4 cellular contexts compared by ENCODE assay signal in genomic region chrX:306614-307178, GRCh38. TPM values are rescaled to one million over a fixed set of nuclear protein-coding genes. Genes with fewer than 3 reads are reported as not detected.
A peak's percentile ranks its signal among the peaks of the same experiment; 100 is the strongest.
DNase-seq lines count a peak whose midpoint lies in the region; ATAC-seq, FAIRE-seq and TF ChIP-seq lines count a peak whose summit lies in the region.
"Not testable (repeated sequence)": the region's sequence is repeated elsewhere in the genome, so short reads cannot be mapped to it uniquely, and the experiment has no call there.

No MANE protein-coding gene starts in this region.

- not testable (repeated sequence) for ATAC-seq in A549, K562

- not testable (repeated sequence) for H4K20me1 ChIP-seq in K562 (replicated peaks; ENCODE audit: control insufficient read depth, insufficient read depth, low read length); keratinocyte (ENCODE audit: control insufficient read depth, extremely low read depth, insufficient read depth, low read length)

- H3K4me3 ChIP-seq in A549; HEK293 (ENCODE audit: low read depth, low read length); K562; keratinocyte (ENCODE audit: control insufficient read depth in 2 of 3, extremely low read depth in 1 of 3, insufficient read depth in 2 of 3, low read depth in 1 of 3, low read length in 3 of 3): not testable (repeated sequence)

- H3K9me3 ChIP-seq in A549; HEK293 (ENCODE audit: control insufficient read depth, insufficient read depth, low read depth, low read length); K562 (replicated peaks; ENCODE audit: control insufficient read depth, insufficient read depth, low read depth, low read length); keratinocyte (ENCODE audit: control insufficient read depth, low read depth, low read length): not testable (repeated sequence)

- intact Hi-C loops in K562 (cut with micrococcal nuclease) = not testable (repeated sequence)

- TF ChIP-seq EP300 in A549 (IDR thresholded peaks at IDR 0.05); K562 (IDR thresholded peaks at IDR 0.05; ENCODE audit: low read length): not testable (repeated sequence)

- not testable (repeated sequence) for DNase-seq in A549 (ENCODE audit: low read depth in 1 of 2, low spot score in 1 of 2); K562 (ENCODE audit: extremely low read depth in 1 of 4, low spot score in 3 of 4); keratinocyte (ENCODE audit: low read depth, low spot score)

- TF ChIP-seq POLR2A in A549 (IDR thresholded peaks at IDR 0.05; ENCODE audit: low read length); K562 (conservative IDR thresholded peaks at IDR 0.05): not testable (repeated sequence)

- in situ Hi-C loops in K562 (cut with MboI) = not testable (repeated sequence)

- not testable (repeated sequence) for H3K27me3 ChIP-seq in K562 (ENCODE audit: control insufficient read depth in 2 of 2, insufficient read depth in 2 of 2, low read length in 2 of 2); keratinocyte (ENCODE audit: control insufficient read depth, extremely low read depth, insufficient read depth, low read length)

- not testable (repeated sequence) for FAIRE-seq in A549 (lab: Jason Lieb, UNC)
- FAIRE-seq in K562 (lab: Jason Lieb, UNC) (peak; percentile 79), keratinocyte (lab: Jason Lieb, UNC) (peak; percentile 34)

- CTCF ChIA-PET in A549 (lab: Yijun Ruan, JAX); HEK293 (lab: Yijun Ruan, JAX); K562 (lab: Yijun Ruan, JAX; ENCODE audit: low intra/inter-chr PET ratio): not testable (repeated sequence)

- 95% methylated on average over 2 of the region's 2 CpGs for WGBS in A549 (ENCODE audit: missing lambda C conversion rate)
- 83% methylated on average over 2 of the region's 2 CpGs for WGBS in K562 (ENCODE audit: insufficient coverage, low coverage, missing lambda C conversion rate)

- not testable (repeated sequence) for TF ChIP-seq RAD21 in A549 (conservative IDR thresholded peaks at IDR 0.05 in 1 of 2, IDR thresholded peaks at IDR 0.05 in 1 of 2); K562 (CRISPR knock-in tag; conservative IDR thresholded peaks at IDR 0.05 in 1 of 2, IDR thresholded peaks at IDR 0.05 in 1 of 2)

- H3K4me1 ChIP-seq in A549; HEK293 (ENCODE audit: control insufficient read depth, insufficient read depth, low read length); K562 (replicated peaks in 1 of 2; ENCODE audit: control insufficient read depth in 2 of 2, insufficient read depth in 2 of 2, low read length in 2 of 2); keratinocyte (ENCODE audit: control insufficient read depth, extremely low read depth, insufficient read depth, low read length): not testable (repeated sequence)

- not testable (repeated sequence) for H2AFZ ChIP-seq in K562 (ENCODE audit: low read depth, low read length); keratinocyte (ENCODE audit: control insufficient read depth, low read length)

- H3K9ac ChIP-seq in K562 (ENCODE audit: insufficient read depth in 1 of 2, low read depth in 2 of 2, low read length in 2 of 2); keratinocyte (ENCODE audit: control insufficient read depth, extremely low read depth, insufficient read depth, low read length): not testable (repeated sequence)

- TF ChIP-seq CTCF in A549 (IDR thresholded peaks at IDR 0.05); HEK293 (tag by site-specific recombination; IDR thresholded peaks at IDR 0.05); K562 (IDR thresholded peaks at IDR 0.05 in 2 of 3, conservative IDR thresholded peaks at IDR 0.05 in 1 of 3; ENCODE audit: insufficient read depth in 2 of 3, low read depth in 1 of 3, low read length in 3 of 3); keratinocyte (optimal IDR thresholded peaks at IDR 0.05 in 1 of 3, IDR thresholded peaks at IDR 0.05 in 1 of 3, conservative IDR thresholded peaks at IDR 0.05 in 1 of 3; ENCODE audit: extremely low read depth in 1 of 3, insufficient read depth in 2 of 3, low read length in 3 of 3): not testable (repeated sequence)

- H3K36me3 ChIP-seq in HEK293 (ENCODE audit: control insufficient read depth in 2 of 2, insufficient read depth in 1 of 2, low read length in 2 of 2) (peaks cover 23 to 67% of the 10 kb centered on the region in 2 experiments), K562 (ENCODE audit: control insufficient read depth, insufficient read depth, low read length) (peaks cover 57% of the 10 kb centered on the region), keratinocyte (ENCODE audit: control insufficient read depth in 2 of 2, extremely low read depth in 1 of 2, insufficient read depth in 2 of 2, low read length in 2 of 2) (peaks cover 21 to 23% of the 10 kb centered on the region in 2 experiments)

- not testable (repeated sequence) for H3K79me2 ChIP-seq in K562 (ENCODE audit: control insufficient read depth, insufficient read depth, low read length); keratinocyte (ENCODE audit: control insufficient read depth, insufficient read depth, low read length)

- POLR2A ChIA-PET in A549 (lab: Yijun Ruan, JAX); HEK293 (lab: Yijun Ruan, JAX); K562 (lab: Yijun Ruan, JAX): not testable (repeated sequence)

- BruUV-seq in K562 (replicated peaks; lab: Mats Ljungman, UMichigan) = not testable (repeated sequence)

- H3K4me2 ChIP-seq in A549; K562 (ENCODE audit: insufficient read depth, low read length); keratinocyte (ENCODE audit: control insufficient read depth, extremely low read depth, insufficient read depth, low read depth, low read length): not testable (repeated sequence)

- H3K9me1 ChIP-seq in K562 (ENCODE audit: control insufficient read depth, insufficient read depth, low read length); keratinocyte (ENCODE audit: control insufficient read depth, extremely low read depth, insufficient read depth, low read length): not testable (repeated sequence)

- not testable (repeated sequence) for H3K27ac ChIP-seq in A549; HEK293 (ENCODE audit: extremely low read depth, low read depth, low read length); K562 (ENCODE audit: extremely low read depth, low read depth, low read length); keratinocyte (ENCODE audit: control insufficient read depth, insufficient read depth, low read length)

- dilution Hi-C loops in keratinocyte (cut with MboI; ENCODE audit: extremely low pct_ligation_motif_present, low sequenced_read_pairs) = not testable (repeated sequence)

RNA-seq across cellular contexts. Expression of gene GTPBP6, which starts 11.9 kb away (rescaled TPM):
- 22.9 and 26.0 TPM in 2 replicates for polyA plus RNA-seq in A549 (2011; rRNA removed)
- 64.3 and 74.2 TPM in 2 replicates for polyA plus RNA-seq in A549 (2012; cell fraction: cytosol; rRNA removed)
- 78.8 and 93.8 TPM in 2 replicates for polyA plus RNA-seq in A549 (2012; cell fraction: nucleus; rRNA removed)
- polyA plus RNA-seq in A549 (2017; fragmentation: RNase III; extraction: RNeasy Plus Mini Kit Qiagen cat#74134 plus additional on column Dnase treatment) = 36.1 to 41.2 TPM (median 39.4 TPM) in 3 replicates
- 10.2 and 14.8 TPM in 2 replicates for polyA minus RNA-seq in A549 (2011; rRNA and poly(A)+ RNA removed)
- 8.2 and 16.9 TPM in 2 replicates for total RNA-seq in K562 (2011; cell fraction: chromatin; rRNA removed; ENCODE audit: low replicate concordance)
- 12.7 and 13.9 TPM in 2 replicates for total RNA-seq in K562 (2011; cell fraction: nucleolus; rRNA removed)
- 7.4 and 11.1 TPM in 2 replicates for total RNA-seq in K562 (2011; cell fraction: nucleoplasm; rRNA removed)
- total RNA-seq in K562 (2014; rRNA removed) = 28.6 and 34.9 TPM in 2 replicates
- total RNA-seq in K562 (2014; rRNA removed; fragmentation: Illumina TruSeq; extraction: Trizol) = 1.8 and 2.7 TPM in 2 replicates
- total RNA-seq in K562 (2015; rRNA removed; fragmentation: Illumina TruSeq; extraction: Trizol) = 11.6 and 13.3 TPM in 2 replicates
- 34.1 and 35.2 TPM in 2 replicates for total RNA-seq in K562 (2021)
- 8.0 and 13.2 TPM in 2 replicates for polyA plus RNA-seq in K562 (2011; rRNA removed)
- 11.9 and 25.0 TPM in 2 replicates for polyA plus RNA-seq in K562 (2011; cell fraction: cytosol; rRNA removed)
- 21.1 and 25.4 TPM in 2 replicates for polyA plus RNA-seq in K562 (2011; cell fraction: nucleus; rRNA removed)
- 18.5 and 21.7 TPM in 2 replicates for polyA plus RNA-seq in K562 (2012)
- 4.7 and 14.6 TPM in 2 replicates for polyA plus RNA-seq in K562 (2014; fragmentation: Illumina TruSeq; extraction: Trizol)
- under 1 TPM; 0.24 to 0.50 TPM for polyA plus RNA-seq in K562 (2014; fragmentation: Nextera tagmentation; extraction: Ambion mirVana)
- polyA plus RNA-seq in K562 (2014; rRNA removed) = 23.7 and 26.4 TPM in 2 replicates
- 4.6 and 6.0 TPM in 2 replicates for polyA minus RNA-seq in K562 (2011; rRNA and poly(A)+ RNA removed)
- polyA minus RNA-seq in K562 (2011; cell fraction: cytosol; rRNA and poly(A)+ RNA removed) = 8.3 and 9.6 TPM in 2 replicates
- polyA minus RNA-seq in K562 (2011; cell fraction: nucleus; rRNA and poly(A)+ RNA removed) = 5.1 and 5.6 TPM in 2 replicates
- 16.7 to 22.7 TPM (median 20.2 TPM) in 3 replicates for polyA plus RNA-seq in keratinocyte
- polyA plus RNA-seq in keratinocyte (2011; ENCODE audit: low read depth) = 12.3 TPM
- 8.5 and 22.3 TPM in 2 replicates for polyA plus RNA-seq in keratinocyte (2011; cell fraction: cytosol; rRNA removed)
- 19.9 and 24.8 TPM in 2 replicates for polyA plus RNA-seq in keratinocyte (2011; cell fraction: nucleus; rRNA removed)
- 23.3 and 34.1 TPM in 2 replicates for polyA plus RNA-seq in keratinocyte (2012; ENCODE audit: low replicate concordance)
- 10.0 to 15.1 TPM (median 10.9 TPM) in 3 replicates for polyA minus RNA-seq in keratinocyte
- 36.6 TPM for polyA minus RNA-seq in keratinocyte (2011; cell fraction: cytosol; rRNA and poly(A)+ RNA removed)
- polyA minus RNA-seq in keratinocyte (2011; cell fraction: nucleus; rRNA and poly(A)+ RNA removed) = 11.4 and 12.3 TPM in 2 replicates

RNA-seq across cellular contexts. Expression of gene PLCXD1, which starts 25.5 kb away (rescaled TPM):
- polyA plus RNA-seq in A549 (2011; rRNA removed) (67.9 and 87.0 TPM in 2 replicates), A549 (2017; fragmentation: RNase III; extraction: RNeasy Plus Mini Kit Qiagen cat#74134 plus additional on column Dnase treatment) (60.7 to 70.3 TPM (median 64.6 TPM) in 3 replicates), K562 (2011; rRNA removed) (39.5 and 63.7 TPM in 2 replicates), K562 (2014; fragmentation: Illumina TruSeq; extraction: Trizol) (40.7 and 60.2 TPM in 2 replicates), K562 (2014; fragmentation: Nextera tagmentation; extraction: Ambion mirVana) (1 to 10 TPM; 6.0 to 6.2 TPM), K562 (2014; rRNA removed) (57.0 and 60.2 TPM in 2 replicates), keratinocyte (6.3 to 7.1 TPM (median 6.5 TPM) in 3 replicates)
- 80.7 and 97.7 TPM in 2 replicates for polyA plus RNA-seq in A549 (2012; cell fraction: cytosol; rRNA removed)
- polyA plus RNA-seq in A549 (2012; cell fraction: nucleus; rRNA removed) = 200 and 211 TPM in 2 replicates
- 101 and 220 TPM in 2 replicates for polyA minus RNA-seq in A549 (2011; rRNA and poly(A)+ RNA removed)
- 52.4 and 139 TPM in 2 replicates for total RNA-seq in K562 (2011; cell fraction: chromatin; rRNA removed; ENCODE audit: low replicate concordance)
- total RNA-seq in K562 (2011; cell fraction: nucleolus; rRNA removed) = 83.4 and 116 TPM in 2 replicates
- total RNA-seq in K562 (2011; cell fraction: nucleoplasm; rRNA removed) = 77.7 and 93.6 TPM in 2 replicates
- total RNA-seq in K562 (2014; rRNA removed) (43.8 and 63.8 TPM in 2 replicates), K562 (2014; rRNA removed; fragmentation: Illumina TruSeq; extraction: Trizol) (10.8 and 12.2 TPM in 2 replicates), K562 (2015; rRNA removed; fragmentation: Illumina TruSeq; extraction: Trizol) (26.0 and 27.3 TPM in 2 replicates), K562 (2021) (50.5 and 52.6 TPM in 2 replicates)
- polyA plus RNA-seq in K562 (2011; cell fraction: cytosol; rRNA removed) = 70.2 and 75.4 TPM in 2 replicates
- polyA plus RNA-seq in K562 (2011; cell fraction: nucleus; rRNA removed) = 99.5 and 137 TPM in 2 replicates
- polyA plus RNA-seq in K562 (2012) = 42.8 and 49.2 TPM in 2 replicates
- polyA minus RNA-seq in K562 (2011; rRNA and poly(A)+ RNA removed) = 27.5 and 36.2 TPM in 2 replicates
- polyA minus RNA-seq in K562 (2011; cell fraction: cytosol; rRNA and poly(A)+ RNA removed) = 64.6 and 108 TPM in 2 replicates
- polyA minus RNA-seq in K562 (2011; cell fraction: nucleus; rRNA and poly(A)+ RNA removed) = 37.3 and 47.7 TPM in 2 replicates
- polyA plus RNA-seq in keratinocyte (2011; ENCODE audit: low read depth) = 29.2 TPM
- 2.7 and 3.9 TPM in 2 replicates for polyA plus RNA-seq in keratinocyte (2011; cell fraction: cytosol; rRNA removed)
- 9.7 and 13.2 TPM in 2 replicates for polyA plus RNA-seq in keratinocyte (2011; cell fraction: nucleus; rRNA removed)
- polyA plus RNA-seq in keratinocyte (2012; ENCODE audit: low replicate concordance) = 7.6 and 37.3 TPM in 2 replicates
- polyA minus RNA-seq in keratinocyte = 10.5 to 31.5 TPM (median 12.1 TPM) in 3 replicates
- 9.6 TPM for polyA minus RNA-seq in keratinocyte (2011; cell fraction: cytosol; rRNA and poly(A)+ RNA removed)
- polyA minus RNA-seq in keratinocyte (2011; cell fraction: nucleus; rRNA and poly(A)+ RNA removed) = 8.2 and 13.7 TPM in 2 replicates
